Comparison of ENCODE assay signal across 8 cellular contexts in genomic region chr17:82457790-82458129, GRCh38. TPM values are rescaled to one million over a fixed set of nuclear protein-coding genes. Genes with fewer than 3 reads are reported as not detected.
DNase-seq lines count a peak whose midpoint lies in the region; TF ChIP-seq lines count a peak whose summit lies in the region.

No MANE protein-coding gene starts in this region.

- H3K27ac ChIP-seq in cardiac muscle cell (peak overlapping the region; percentile 100), mesendoderm (ENCODE audit: low read depth, low read length) (no peak overlapping the region), urinary bladder (ENCODE audit: low read depth) (peak overlapping the region; percentile 100)

- H3K4me3 ChIP-seq in cardiac muscle cell (peak overlapping the region; percentile 64), mesendoderm (ENCODE audit: low read length) (no peak overlapping the region), urinary bladder (ENCODE audit: low read depth, low read length) (no peak overlapping the region)

- no CpG with 5 or more reads among the region's 3 CpGs for WGBS in mesendoderm (ENCODE audit: extremely low coverage, insufficient coverage, low lambda C conversion rate)
- WGBS in urinary bladder: 4% methylated on average over 3 of the region's 3 CpGs

- peaks cover 3% of the 10 kb centered on the region for H3K79me1 ChIP-seq in mesendoderm (ENCODE audit: low read length)

- intact Hi-C loops in cardiac septum (cut with DNase I): no loop called here

- TF ChIP-seq CTCF in cardiac muscle cell (IDR thresholded peaks at IDR 0.05; ENCODE audit: low read depth, low read length) (no peak), brain (conservative IDR thresholded peaks at IDR 0.05) (no peak)

- H3K56ac ChIP-seq in mesendoderm (ENCODE audit: low read length): no peak overlapping the region

- no peak overlapping the region for H2BK15ac ChIP-seq in mesendoderm (replicated peaks; ENCODE audit: low read depth)

- H3K27ac Mint-ChIP-seq in brain: peak overlapping the region; percentile 93 to 100 (median 99)

- no peaks in the 10 kb centered on the region for H3K79me2 ChIP-seq in mesendoderm (ENCODE audit: control insufficient read depth, insufficient read depth, low read length)

- H3K18ac ChIP-seq in mesendoderm (ENCODE audit: low read length): no peak overlapping the region

- H2BK120ac ChIP-seq in mesendoderm (ENCODE audit: low read depth, low read length): no peak overlapping the region

- no peak overlapping the region for H3K23ac ChIP-seq in mesendoderm (ENCODE audit: low read length)

- H3K27me3 Mint-ChIP-seq in brain: peaks cover 4% of the 10 kb centered on the region

- no peak overlapping the region for H2AK5ac ChIP-seq in mesendoderm (ENCODE audit: low read length)

- peaks cover 15% of the 10 kb centered on the region for H3K4me1 ChIP-seq in cardiac muscle cell (ENCODE audit: low read depth)
- H3K4me1 ChIP-seq in mesendoderm (ENCODE audit: control insufficient read depth, low read depth, low read length): no peaks in the 10 kb centered on the region
- H3K4me1 ChIP-seq in urinary bladder (ENCODE audit: insufficient read depth): peaks cover 2% of the 10 kb centered on the region

- H3K9ac ChIP-seq in mesendoderm (ENCODE audit: low read length): peak overlapping the region; percentile 2

- peaks cover 44% of the 10 kb centered on the region for H3K4me1 Mint-ChIP-seq in brain

- H2BK5ac ChIP-seq in mesendoderm (ENCODE audit: low read length): no peak overlapping the region

- peak overlapping the region; percentile 68 for H3K4me2 ChIP-seq in mesendoderm (ENCODE audit: low read length)

- H3K27me3 ChIP-seq in cardiac muscle cell (no peaks in the 10 kb centered on the region), mesendoderm (ENCODE audit: insufficient read depth, low read length, poor library complexity) (no peaks in the 10 kb centered on the region)

- peaks cover 33% of the 10 kb centered on the region for H3K36me3 Mint-ChIP-seq in brain

- peak overlapping the region; percentile 90 to 99 (median 92) for H3K4me3 Mint-ChIP-seq in brain

- peaks cover 0 to 10% (median 8%) of the 10 kb centered on the region in 5 experiments for H3K9me3 Mint-ChIP-seq in brain

- H4K5ac ChIP-seq in mesendoderm (ENCODE audit: low read length): no peak overlapping the region

- no peak overlapping the region for H3K4ac ChIP-seq in mesendoderm (ENCODE audit: low read depth, low read length)

- no peaks in the 10 kb centered on the region for H3K9me3 ChIP-seq in cardiac muscle cell (ENCODE audit: low read depth)

- DNase-seq in cardiac muscle cell (ENCODE audit: low read depth in 1 of 2, low spot score in 1 of 2): no peak
- DNase-seq in cardiac septum (ENCODE audit: low spot score): no peak
- DNase-seq in mesendoderm: no peak
- no peak for DNase-seq in hepatic stellate cell (ENCODE audit: low spot score)
- no peak for DNase-seq in mucosa of gallbladder (ENCODE audit: low spot score)
- no peak for DNase-seq in NCI-H1694 treated with DMSO at 0.1 percent for 48 hours (lab: John Stamatoyannopoulos, UW)

- peaks cover 16% of the 10 kb centered on the region for H3K36me3 ChIP-seq in cardiac muscle cell
- H3K36me3 ChIP-seq in mesendoderm (ENCODE audit: control insufficient read depth, insufficient read depth, low read length): no peaks in the 10 kb centered on the region
- H3K36me3 ChIP-seq in urinary bladder (ENCODE audit: insufficient read depth): no peaks in the 10 kb centered on the region

- H4K8ac ChIP-seq in mesendoderm (ENCODE audit: low read depth, low read length): no peak overlapping the region

RNA-seq across cellular contexts. Expression of gene NARF, which starts 0.8 kb away (rescaled TPM):
- 105 and 113 TPM in 2 replicates for total RNA-seq in cardiac muscle cell
- polyA plus RNA-seq in cardiac muscle cell: 215 and 258 TPM in 2 replicates
- total RNA-seq in cardiac septum: 49.8 TPM
- polyA plus RNA-seq in brain (ENCODE audit: insufficient read depth, low read depth, low replicate concordance): 79.8 TPM
- 62.8 TPM for polyA plus RNA-seq in mesendoderm (2013, experiment 1 of 2)
- 63.4 TPM for polyA plus RNA-seq in mesendoderm (2013, experiment 2 of 2)
- 32.4 TPM for total RNA-seq in urinary bladder
- polyA plus RNA-seq in urinary bladder: 64.2 TPM
- total RNA-seq in mucosa of gallbladder: 80.0 TPM

RNA-seq across cellular contexts. Expression of gene CYBC1, which starts 7.2 kb away (rescaled TPM):
- 48.6 and 52.7 TPM in 2 replicates for total RNA-seq in cardiac muscle cell
- 65.5 and 71.3 TPM in 2 replicates for polyA plus RNA-seq in cardiac muscle cell
- total RNA-seq in cardiac septum: 37.4 TPM
- 116 TPM for polyA plus RNA-seq in brain (ENCODE audit: insufficient read depth, low read depth, low replicate concordance)
- 24.9 TPM for polyA plus RNA-seq in mesendoderm (2013, experiment 1 of 2)
- polyA plus RNA-seq in mesendoderm (2013, experiment 2 of 2): 27.0 TPM
- 27.2 TPM for total RNA-seq in urinary bladder
- polyA plus RNA-seq in urinary bladder: 85.3 TPM
- 114 TPM for total RNA-seq in mucosa of gallbladder

RNA-seq across cellular contexts. Expression of gene OGFOD3, which starts 39.4 kb away (rescaled TPM):
- total RNA-seq in cardiac muscle cell: 38.6 and 45.2 TPM in 2 replicates
- polyA plus RNA-seq in cardiac muscle cell: 26.1 and 32.5 TPM in 2 replicates
- total RNA-seq in cardiac septum: 31.3 TPM
- 18.7 TPM for polyA plus RNA-seq in brain (ENCODE audit: insufficient read depth, low read depth, low replicate concordance)
- 11.8 TPM for polyA plus RNA-seq in mesendoderm (2013, experiment 1 of 2)
- polyA plus RNA-seq in mesendoderm (2013, experiment 2 of 2): 11.8 TPM
- 10.0 TPM for total RNA-seq in urinary bladder
- polyA plus RNA-seq in urinary bladder: 31.5 TPM
- total RNA-seq in mucosa of gallbladder: 45.6 TPM

RNA-seq across cellular contexts. Expression of gene HEXD, which starts 39.6 kb away (rescaled TPM):
- total RNA-seq in cardiac muscle cell (39.0 and 49.9 TPM in 2 replicates), cardiac septum (14.3 TPM), urinary bladder (13.8 TPM), mucosa of gallbladder (55.1 TPM)
- polyA plus RNA-seq in cardiac muscle cell (49.0 and 58.0 TPM in 2 replicates), brain (ENCODE audit: insufficient read depth, low read depth, low replicate concordance) (28.8 TPM), urinary bladder (40.5 TPM)
- 7.0 TPM for polyA plus RNA-seq in mesendoderm (2013, experiment 1 of 2)
- polyA plus RNA-seq in mesendoderm (2013, experiment 2 of 2): 6.5 TPM
